8 cellular contexts compared by ENCODE assay signal in the genomic region with DNA sequence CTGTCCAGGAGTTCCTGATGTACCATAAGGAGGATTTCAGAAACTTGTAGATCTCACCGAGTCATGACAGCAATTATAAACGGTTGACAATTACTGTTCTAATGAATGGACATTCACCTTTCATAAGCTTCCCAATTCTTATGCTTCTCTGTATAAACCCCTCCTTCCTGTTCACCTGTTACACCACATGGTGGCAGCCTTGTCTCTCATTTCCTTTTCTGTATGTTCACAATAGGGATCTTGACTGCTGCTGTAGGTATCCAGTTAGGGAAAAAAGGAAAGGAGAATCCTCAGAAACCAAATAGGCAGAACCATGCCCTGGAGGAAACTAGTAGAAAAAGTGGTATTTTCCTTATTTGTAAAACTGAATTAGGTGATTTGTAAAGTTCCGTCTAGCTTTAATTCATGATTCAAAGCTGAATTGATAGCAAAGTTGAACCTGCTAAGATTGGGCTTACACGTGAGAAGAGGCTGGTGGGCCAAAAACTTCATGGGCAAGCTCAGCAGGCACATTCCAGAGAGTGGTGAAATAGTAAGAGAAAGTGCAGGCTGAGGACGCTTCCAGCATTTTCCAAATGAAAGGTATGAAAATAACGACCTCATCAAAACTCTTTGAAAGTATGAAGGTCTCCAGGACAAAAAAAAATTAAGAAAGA. TPM values are rescaled to one million over a fixed set of nuclear protein-coding genes. Genes with fewer than 3 reads are reported as not detected.
DNase-seq lines count a peak whose midpoint lies in the region; ATAC-seq and TF ChIP-seq lines count a peak whose summit lies in the region.

No MANE protein-coding gene starts in this region.

- CTCF ChIA-PET in BJ (lab: Yijun Ruan, JAX), result interaction anchor here (0.6 to 13.3 kb wide), 55 partner anchors 8 to 1104 kb away, joined by 3 to 337 read pairs (median 5); partner anchors contain the start of gene TBPL1

- H3K36me3 ChIP-seq in BJ (ENCODE audit: control insufficient read depth, insufficient read depth, low read length) (no peaks in the 10 kb centered on the region), right lobe of liver (no peaks in the 10 kb centered on the region)

- DNase-seq in BJ (ENCODE audit: low read depth) (peak; percentile 27), NCI-H345 treated with DMSO at 0.1 percent for 48 hours (lab: John Stamatoyannopoulos, UW; ENCODE audit: unreplicated experiment) (peak; percentile 81), dedifferentiated amniotic fluid mesenchymal stem cell (ENCODE audit: extremely low spot score) (peak; percentile 80), right lobe of liver (peak in 2 of 3 donors; percentile 21 to 70)
- peak; percentile 35 for DNase-seq in activated CD4-positive, CD25-positive, alpha-beta regulatory T cell treated with anti-CD3 and anti-CD28 coated beads, Interleukin-2, amount 50 U/mL, for 72 hours
- DNase-seq in stimulated activated CD8-positive, alpha-beta memory T cell treated with anti-CD3 and anti-CD28 coated beads, Interleukin-12 subunit alpha, Interleukin-12 subunit beta, amount 100 ng/mL, for 4 hours (ENCODE audit: low read depth), result peak; percentile 2

- ATAC-seq in GM18909 (IDR thresholded peaks at IDR 0.05; ENCODE audit: poor library complexity, unreplicated experiment) (peak; percentile 79), HG03378 (IDR thresholded peaks at IDR 0.05; ENCODE audit: unreplicated experiment) (peak; percentile 84), right lobe of liver (peak; percentile 97 to 99 (median 99))

- H3K4me3 ChIP-seq in BJ (ENCODE audit: low read depth, low read length) (no peak overlapping the region), right lobe of liver (no peak overlapping the region)

- no peaks in the 10 kb centered on the region for H3K9me3 ChIP-seq in right lobe of liver

- no peaks in the 10 kb centered on the region for H3K4me1 ChIP-seq in right lobe of liver

- H3K27me3 ChIP-seq in BJ (ENCODE audit: control insufficient read depth, insufficient read depth, low read length) (no peaks in the 10 kb centered on the region), right lobe of liver (no peaks in the 10 kb centered on the region)

- WGBS in right lobe of liver (ENCODE audit: insufficient coverage, low coverage, low lambda C conversion rate, missing lambda C conversion rate), result 12% methylated on average over 6 of the region's 6 CpGs

- H3K27ac ChIP-seq in right lobe of liver, result no peak overlapping the region

- intact Hi-C loops in right lobe of liver (cut with DNase I), result loop anchor here (10.0 kb wide), 1 partner anchor 171 kb away; no protein-coding TSS in a partner anchor

- POLR2A ChIA-PET in BJ (lab: Charles Lee), result interaction anchor here (0.5 kb wide), 1 partner anchor 20 kb away, joined by 4 read pairs; no protein-coding TSS in a partner anchor

- TF ChIP-seq CTCF in BJ (IDR thresholded peaks at IDR 0.05; ENCODE audit: insufficient read depth, low read depth, low read length) (peak; percentile 77), right lobe of liver (IDR thresholded peaks at IDR 0.05) (peak; percentile 87 to 96 (median 88))

- TF ChIP-seq POLR2A in right lobe of liver (IDR thresholded peaks at IDR 0.05), result no peak

RNA-seq across cellular contexts. Expression of gene TBPL1, which starts 29.0 kb away (rescaled TPM):
- 36.2 and 37.0 TPM in 2 replicates for polyA plus RNA-seq in BJ (2011; rRNA removed)
- 4.3 and 4.7 TPM in 2 replicates for polyA minus RNA-seq in BJ (2011; rRNA and poly(A)+ RNA removed)
- 10 to 100 TPM in 2 of 6 experiments, 1 to 10 TPM in 4; 6.0 to 11.5 (median 9.4) TPM for total RNA-seq in right lobe of liver

RNA-seq across cellular contexts. Expression of gene TCF21, which starts 35.2 kb away (rescaled TPM):
- 0.09 and 0.16 TPM in 2 replicates for polyA plus RNA-seq in BJ (2011; rRNA removed)
- 0.09 TPM in 1 of 2 replicates, not detected in the other for polyA minus RNA-seq in BJ (2011; rRNA and poly(A)+ RNA removed)
- 1 to 10 TPM in 3 of 6 experiments, under 1 TPM in 3; 0.46 to 1.5 (median 0.99) TPM for total RNA-seq in right lobe of liver

Comparison
In these comparisons a context has a peak if more than half of its experiments do, and no peak if none do; other contexts are left out.
1. DNase-seq: peak in every context shown above with its lines; median percentile 81 in NCI-H345 treated with DMSO at 0.1 percent for 48 hours; 80 in dedifferentiated amniotic fluid mesenchymal stem cell; 46 in right lobe of liver; 35 in activated CD4-positive, CD25-positive, alpha-beta regulatory T cell treated with anti-CD3 and anti-CD28 coated beads, Interleukin-2, amount 50 U/mL, for 72 hours; 27 in BJ; 2 in stimulated activated CD8-positive, alpha-beta memory T cell treated with anti-CD3 and anti-CD28 coated beads, Interleukin-12 subunit alpha, Interleukin-12 subunit beta, amount 100 ng/mL, for 4 hours.